ENCODE assay signal across 8 cellular contexts in genomic region chr1:54582566-54583306, GRCh38. TPM values are rescaled to one million over a fixed set of nuclear protein-coding genes. Genes with fewer than 3 reads are reported as not detected.
DNase-seq lines count a peak whose midpoint lies in the region; ATAC-seq and TF ChIP-seq lines count a peak whose summit lies in the region.
"Had no signal": no experiment of that assay in that cellular context is flagged by ENCODE, and none has a peak within 500 bp of the region (broad histone marks: within the 10 kb centered on the region; RNA-seq: fewer than 3 reads in every experiment).

No MANE protein-coding gene starts in this region.

- H3K27me3 Mint-ChIP-seq in mesothelial cell of epicardium (ENCODE audit: low read depth): no peaks in the 10 kb centered on the region

- H3K27me3 ChIP-seq in HUES48 (ENCODE audit: control insufficient read depth, insufficient read depth, low read length) (no peaks in the 10 kb centered on the region), right cardiac atrium (ENCODE audit: control insufficient read depth, insufficient read depth) (no peaks in the 10 kb centered on the region), sigmoid colon (no peaks in the 10 kb centered on the region)

- TF ChIP-seq EP300 in sigmoid colon (IDR thresholded peaks at IDR 0.05): no peak

- H3K4me1 ChIP-seq in HUES48 (ENCODE audit: control insufficient read depth, insufficient read depth, low read length) (peaks cover 28% of the 10 kb centered on the region), right cardiac atrium (ENCODE audit: control insufficient read depth, insufficient read depth, low read length) (peaks cover 18% of the 10 kb centered on the region), sigmoid colon (peaks cover 0 to 52% (median 48%) of the 10 kb centered on the region in 4 donors)

- TF ChIP-seq POLR2A in sigmoid colon (IDR thresholded peaks at IDR 0.05): no peak

- no peak overlapping the region for H3K27ac Mint-ChIP-seq in mesothelial cell of epicardium

- H3K36me3 Mint-ChIP-seq in mesothelial cell of epicardium: no peaks in the 10 kb centered on the region

- H3K27ac ChIP-seq in HUES48 (ENCODE audit: low read depth, low read length) (peak overlapping the region; percentile 22), right cardiac atrium (ENCODE audit: low read length) (peak overlapping the region; percentile 82), sigmoid colon (peak overlapping the region; percentile 85 to 91 (median 89))

- H3K4me1 Mint-ChIP-seq in mesothelial cell of epicardium: peaks cover 15% of the 10 kb centered on the region

- no peak overlapping the region for H3K4me3 ChIP-seq in HUES48 (ENCODE audit: low read depth, low read length)
- no peak overlapping the region for H3K4me3 ChIP-seq in right cardiac atrium (ENCODE audit: low read length)
- H3K4me3 ChIP-seq in sigmoid colon: no peak overlapping the region

- TF ChIP-seq CTCF in sigmoid colon (IDR thresholded peaks at IDR 0.05) (no peak), mesothelial cell of epicardium (IDR thresholded peaks at IDR 0.05; ENCODE audit: unreplicated experiment) (no peak)

- no peaks in the 10 kb centered on the region for H3K9me3 Mint-ChIP-seq in mesothelial cell of epicardium

- no peak for ATAC-seq in right cardiac atrium

- DNase-seq in NCI-H510A treated with DMSO at 0.1 percent for 48 hours (lab: John Stamatoyannopoulos, UW): peak; percentile 16
- DNase-seq in right cardiac atrium: peak in 1 of 3 donors; percentile 72
- no peak for DNase-seq in sigmoid colon
- no peak for DNase-seq in superior temporal gyrus (ENCODE audit: extremely low spot score)
- DNase-seq in mesothelial cell of epicardium (ENCODE audit: low spot score in 2 of 2, unreplicated experiment in 2 of 2): no peak
- DNase-seq in NCI-H1092 (lab: John Stamatoyannopoulos, UW): no peak
- DNase-seq: T1000 had no signal

- no peak overlapping the region for H3K4me3 Mint-ChIP-seq in mesothelial cell of epicardium

- H3K9ac ChIP-seq in HUES48 (ENCODE audit: low read depth, low read length): no peak overlapping the region

- intact Hi-C loops in right cardiac atrium (cut with DNase I) (loop anchor here in 1 of 4 donors (5.0 kb wide), 1 partner anchor 35 kb away; the partner anchor contains the start of gene ACOT11), sigmoid colon (cut with DNase I) (loop anchor here (2.0 to 10.0 kb wide), 2 partner anchors 84 to 212 kb away; no protein-coding TSS in a partner anchor)

- H3K36me3 ChIP-seq in HUES48 (ENCODE audit: control insufficient read depth, insufficient read depth, low read length) (no peaks in the 10 kb centered on the region), sigmoid colon (peaks cover 0 to 11% (median 4%) of the 10 kb centered on the region in 4 donors)

- H3K9me3 ChIP-seq in HUES48 (ENCODE audit: control insufficient read depth, insufficient read depth, low read length) (no peaks in the 10 kb centered on the region), right cardiac atrium (ENCODE audit: control insufficient read depth, low read length) (no peaks in the 10 kb centered on the region), sigmoid colon (no peaks in the 10 kb centered on the region)

- WGBS in right cardiac atrium: 80% methylated on average over 19 of the region's 19 CpGs
- WGBS in sigmoid colon, 2 donors: 90 to 93% methylated on average over 19 of the region's 19 CpGs

RNA-seq across cellular contexts. Expression of gene ACOT11, which starts 34.7 kb away (rescaled TPM):
- total RNA-seq in right cardiac atrium (10 to 100 TPM; 14.4 to 32.7 (median 28.7) TPM), sigmoid colon (10 to 100 TPM in 3 of 4 donors, 1 to 10 TPM in 1; 8.9 to 30.5 (median 19.8) TPM), mesothelial cell of epicardium (8.3 to 10.3 TPM (median 8.9 TPM) in 3 replicates)
- polyA plus RNA-seq in right cardiac atrium (16.7 TPM), sigmoid colon (10 to 100 TPM; 21.0 to 40.9 (median 31.9) TPM)

RNA-seq across cellular contexts. Expression of gene FAM151A, which starts 40.6 kb away (rescaled TPM):
- under 1 TPM in 3 of 4 donors, not detected in 1; 0.15 to 0.72 (median 0.59) TPM for total RNA-seq in right cardiac atrium
- 0.43 TPM for polyA plus RNA-seq in right cardiac atrium
- not detected for total RNA-seq in sigmoid colon
- 1 to 10 TPM; 3.2 to 5.4 (median 3.7) TPM for polyA plus RNA-seq in sigmoid colon
- total RNA-seq in mesothelial cell of epicardium: not detected in 3 replicates

RNA-seq across cellular contexts. Expression of gene MROH7, which starts 58.9 kb away (rescaled TPM):
- 10 to 100 TPM in 2 of 4 donors, 1 to 10 TPM in 2; 5.9 to 12.8 (median 9.2) TPM for total RNA-seq in right cardiac atrium
- polyA plus RNA-seq in right cardiac atrium: 4.9 TPM
- total RNA-seq in sigmoid colon: 10 to 100 TPM; 11.2 to 23.0 (median 15.9) TPM
- polyA plus RNA-seq in sigmoid colon: 1 to 10 TPM in 2 of 3 donors, under 1 TPM in 1; 0.69 to 4.3 (median 1.8) TPM
- total RNA-seq in mesothelial cell of epicardium: 4.0 to 4.3 TPM (median 4.2 TPM) in 3 replicates

Comparison
In these comparisons a context has a peak if more than half of its experiments do, and no peak if none do; other contexts are left out.
1. H3K27ac ChIP-seq: peak in every context shown above with its lines; median percentile 89 in sigmoid colon; 82 in right cardiac atrium; 22 in HUES48.